ENCODE assay signal across 16 cellular contexts in genomic region chr1:14884619-14885175, GRCh38.
"Had no signal": no experiment of that assay in that cellular context is flagged by ENCODE, and none has a peak within 500 bp of the region (broad histone marks: within the 10 kb centered on the region; RNA-seq: fewer than 3 reads in every experiment).

No MANE protein-coding gene starts in this region.

- H3K9me3 ChIP-seq: SK-N-SH had no signal

- H3K4me3 ChIP-seq: MG63 had no signal

- H3K9me3 Mint-ChIP-seq: T-cell had no signal

- H3K27me3 ChIP-seq: MG63 had no signal

- H3K27ac Mint-ChIP-seq: T-cell had no signal

- H3K9ac ChIP-seq: SK-N-SH had no signal

- DNase-seq: Karpas-422, KG1, MG63, NCI-H1092 treated with DMSO at 0.1 percent for 48 hours, NCI-H1436 treated with DMSO at 0.1 percent for 48 hours, NCI-H1694, NCI-H187 treated with DMSO at 0.1 percent for 48 hours, NCI-H2029 treated with DMSO at 0.1 percent for 48 hours, NCI-H2171 treated with DMSO at 0.1 percent for 48 hours, NCI-H524, NCI-H748 treated with DMSO at 0.1 percent for 48 hours, Right ventricle myocardium superior, RPMI8226, SK-N-SH, SW 1271, T-cell had no signal

- H3K36me3 ChIP-seq: MG63 had no signal

- H3K4me2 ChIP-seq: SK-N-SH had no signal

- H3K4me3 Mint-ChIP-seq: T-cell had no signal

- H3K36me3 Mint-ChIP-seq: T-cell had no signal
